Comparison of ENCODE assay signal across 9 cellular contexts in genomic region chr3:95705786-95706418, GRCh38.
DNase-seq lines count a peak whose midpoint lies in the region; ATAC-seq and TF ChIP-seq lines count a peak whose summit lies in the region.
"Had no signal": no experiment of that assay in that cellular context is flagged by ENCODE, and none has a peak within 500 bp of the region (broad histone marks: within the 10 kb centered on the region; RNA-seq: fewer than 3 reads in every experiment).

No MANE protein-coding gene starts in this region.

- no peak overlapping the region for H3K18ac ChIP-seq in neuronal stem cell (ENCODE audit: low read length)

- H2BK12ac ChIP-seq in neuronal stem cell (ENCODE audit: low read length), result no peak overlapping the region

- no peak overlapping the region for H3K27ac ChIP-seq in neuronal stem cell (replicated peaks; ENCODE audit: low read length)
- no peak overlapping the region for H3K27ac ChIP-seq in tibial nerve

- no CpG with 5 or more reads among the region's 9 CpGs for WGBS in neuronal stem cell (ENCODE audit: extremely low coverage in 2 of 2, insufficient read length in 2 of 2, insufficient replicate concordance in 1 of 2), 2 donors
- 81 to 89% methylated on average over 9 of the region's 9 CpGs for WGBS in tibial nerve, 2 donors

- TF ChIP-seq EP300 in tibial nerve (IDR thresholded peaks at IDR 0.05), result no peak

- no peak overlapping the region for H2AK5ac ChIP-seq in neuronal stem cell (ENCODE audit: low read depth, low read length)

- no peaks in the 10 kb centered on the region for H3K79me1 ChIP-seq in neuronal stem cell (ENCODE audit: low read depth, low read length)

- H3K4me2 ChIP-seq in neuronal stem cell (ENCODE audit: insufficient read depth, low read length, poor library complexity, severe bottlenecking), result no peak overlapping the region

- H3K4ac ChIP-seq in neuronal stem cell (ENCODE audit: low read length), result no peak overlapping the region

- H4K91ac ChIP-seq in neuronal stem cell (ENCODE audit: low read depth, low read length, poor library complexity), result no peak overlapping the region

- peak; percentile 12 for DNase-seq in SKM-1 treated with dmso at 0.1 percent for 144 hours (lab: John Stamatoyannopoulos, UW; ENCODE audit: unreplicated experiment)
- DNase-seq in SKM-1 (lab: John Stamatoyannopoulos, UW; ENCODE audit: unreplicated experiment), result no peak
- DNase-seq in T1000 (lab: John Stamatoyannopoulos, UW), result peak; percentile 16
- no peak for DNase-seq in neuronal stem cell (ENCODE audit: low spot score)
- DNase-seq in tibial nerve (ENCODE audit: low spot score in 2 of 2), result no peak

- H3K9ac ChIP-seq in neuronal stem cell (ENCODE audit: low read depth, low read length, poor library complexity), result no peak overlapping the region

- peak overlapping the region; percentile 61 for H2AFZ ChIP-seq in neuronal stem cell (ENCODE audit: low read length)

- H2BK15ac ChIP-seq in neuronal stem cell (ENCODE audit: low read length), result no peak overlapping the region

- H2BK120ac ChIP-seq in neuronal stem cell (ENCODE audit: low read depth, low read length), result no peak overlapping the region

- no peak for TF ChIP-seq POLR2A in tibial nerve (IDR thresholded peaks at IDR 0.05)

- ATAC-seq in HG03103 (IDR thresholded peaks at IDR 0.05; ENCODE audit: low read depth, unreplicated experiment) (peak; percentile 84), esophagus mucosa (no peak), HG03460 (IDR thresholded peaks at IDR 0.05; ENCODE audit: unreplicated experiment) (no peak)
- ATAC-seq: right cardiac atrium had no signal

- H3K36me3 ChIP-seq in neuronal stem cell (replicated peaks in 1 of 2; ENCODE audit: control insufficient read depth in 2 of 2, insufficient read depth in 2 of 2, low read length in 2 of 2), result no peaks in the 10 kb centered on the region
- no peaks in the 10 kb centered on the region for H3K36me3 ChIP-seq in tibial nerve

- H2BK5ac ChIP-seq in neuronal stem cell (ENCODE audit: low read length), result no peak overlapping the region

- H3K9me3 ChIP-seq in neuronal stem cell (replicated peaks in 1 of 2; ENCODE audit: control insufficient read depth in 2 of 2, insufficient read depth in 1 of 2, low read depth in 1 of 2, low read length in 2 of 2), result no peaks in the 10 kb centered on the region
- peaks cover 0 to 19% (median 0%) of the 10 kb centered on the region in 4 donors for H3K9me3 ChIP-seq in tibial nerve

- TF ChIP-seq CTCF in tibial nerve (IDR thresholded peaks at IDR 0.05), result no peak

- H3K4me3 ChIP-seq in neuronal stem cell (ENCODE audit: low read length in 2 of 2) (no peak overlapping the region), tibial nerve (peak overlapping the region in 1 of 4 donors; percentile 21)

- no peak overlapping the region for H4K8ac ChIP-seq in neuronal stem cell (ENCODE audit: low read depth, low read length)

- H3K23ac ChIP-seq in neuronal stem cell (ENCODE audit: low read depth, low read length, poor library complexity), result no peak overlapping the region

- H3K4me1 ChIP-seq in neuronal stem cell (ENCODE audit: control insufficient read depth in 2 of 2, insufficient read depth in 1 of 2, low read depth in 1 of 2, low read length in 2 of 2) (peaks cover 0 to 3% of the 10 kb centered on the region in 2 donors), tibial nerve (no peaks in the 10 kb centered on the region)

- H3K27me3 ChIP-seq in neuronal stem cell (ENCODE audit: control insufficient read depth in 3 of 3, insufficient read depth in 3 of 3, low read depth in 1 of 3, low read length in 3 of 3), result no peaks in the 10 kb centered on the region
- no peaks in the 10 kb centered on the region for H3K27me3 ChIP-seq in tibial nerve

- no peak overlapping the region for H3K14ac ChIP-seq in neuronal stem cell (ENCODE audit: low read length)

Comparison
In these comparisons a context has a peak if more than half of its experiments do, and no peak if none do; other contexts are left out.
1. DNase-seq: peak in SKM-1 treated with dmso at 0.1 percent for 144 hours (single experiment) and T1000 (single experiment); none in SKM-1 (single experiment), neuronal stem cell (single experiment) and tibial nerve (0 of 2).